In the genomic region with DNA sequence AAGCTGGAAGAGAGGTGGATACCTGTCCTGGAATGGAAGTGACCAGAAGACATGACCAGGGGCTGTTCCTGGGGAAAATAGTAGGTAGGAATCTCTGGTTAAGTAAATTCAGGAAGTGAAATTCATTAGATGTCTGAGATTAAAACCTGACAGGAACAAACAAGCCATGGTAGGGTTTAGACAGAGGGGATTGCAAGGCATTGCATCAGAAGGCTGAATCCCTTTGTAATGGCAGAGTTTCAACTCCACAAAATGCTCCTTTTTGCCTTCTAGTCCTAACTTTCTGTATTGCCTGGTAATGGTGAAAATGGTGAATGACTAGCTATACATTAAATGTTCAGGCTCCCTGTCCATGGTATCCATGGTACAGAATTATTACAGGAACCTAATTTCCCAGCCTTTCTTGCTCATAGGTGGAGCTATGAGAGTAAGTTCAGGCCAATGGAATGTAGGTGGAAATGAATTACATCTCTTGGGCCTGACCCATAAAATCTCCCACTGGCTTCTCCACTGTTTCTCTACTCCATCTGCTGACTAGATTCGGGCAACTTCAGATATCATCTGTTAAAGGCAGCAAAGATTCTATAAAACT, we compare ENCODE assay signal across 17 cellular contexts.
DNase-seq lines count a peak whose midpoint lies in the region; ATAC-seq and TF ChIP-seq lines count a peak whose summit lies in the region.
"Had no signal": no experiment of that assay in that cellular context is flagged by ENCODE, and none has a peak within 500 bp of the region (broad histone marks: within the 10 kb centered on the region; RNA-seq: fewer than 3 reads in every experiment).

No MANE protein-coding gene starts in this region.

- intact Hi-C loops in gastrocnemius medialis (cut with DNase I; ENCODE audit: low total_unique reads) (no loop called here), mucosa of descending colon (cut with DNase I, micrococcal nuclease) (no loop called here)

- no peak overlapping the region for H3K9ac ChIP-seq in SK-N-SH

- WGBS in SK-N-SH (ENCODE audit: low lambda C conversion rate): 79% methylated on average over 1 of the region's 1 CpG

- in situ Hi-C loops in gastrocnemius medialis (cut with MboI; ENCODE audit: low sequenced_read_pairs in 4 of 4): no loop called here

- H3K36me3 ChIP-seq in SK-N-SH (replicated peaks in 1 of 2; ENCODE audit: control insufficient read depth in 1 of 2, insufficient read depth in 2 of 2, low read length in 1 of 2) (no peaks in the 10 kb centered on the region), gastrocnemius medialis (no peaks in the 10 kb centered on the region), mucosa of descending colon (ENCODE audit: low read depth) (no peaks in the 10 kb centered on the region)

- no peak for TF ChIP-seq RAD21 in SK-N-SH (IDR thresholded peaks at IDR 0.05; ENCODE audit: low read length)

- ATAC-seq in SK-N-SH treated with all-trans-retinoic acid at 6 μM for 48 hours (no peak), gastrocnemius medialis (no peak), GM21423 (IDR thresholded peaks at IDR 0.05; ENCODE audit: unreplicated experiment) (no peak), mucosa of descending colon (no peak)
- ATAC-seq: A549; activated naive CD4-positive, alpha-beta T cell treated with anti-CD3 and anti-CD28 coated beads, Interleukin-2, amount 50 U/mL, for 72 hours; left colon; PC-3; right cardiac atrium had no signal

- no peak for DNase-seq in SK-N-SH
- DNase-seq in epithelial cell of prostate (ENCODE audit: low read depth, low spot score): no peak
- no peak for DNase-seq in gastrocnemius medialis
- DNase-seq in AML-193 (lab: John Stamatoyannopoulos, UW): no peak
- DNase-seq in mucosa of descending colon: no peak
- DNase-seq: activated CD4-positive, alpha-beta T cell treated with anti-CD3 and anti-CD28 coated beads, Interleukin-2, amount 50 U/mL, for 4 hours; effector CD4-positive, alpha-beta T cell; left colon; NCI-H187; NCI-H510A; PC-3; right cardiac atrium had no signal

- no peak for TF ChIP-seq POLR2A in gastrocnemius medialis (IDR thresholded peaks at IDR 0.05)

- peaks cover 0 to 2% of the 10 kb centered on the region in 2 experiments; a peak in 2 of 4 replicates for H3K4me1 ChIP-seq in SK-N-SH (ENCODE audit: control insufficient read depth in 1 of 2, insufficient read depth in 2 of 2, low read depth in 1 of 2, low read length in 1 of 2)
- H3K4me1 ChIP-seq in gastrocnemius medialis: peaks cover 7 to 16% of the 10 kb centered on the region in 2 donors
- H3K4me1 ChIP-seq in mucosa of descending colon (ENCODE audit: low read depth): no peaks in the 10 kb centered on the region
- H3K4me1 ChIP-seq: A549 had no signal

- H3K9me2 ChIP-seq in SK-N-SH: no peaks in the 10 kb centered on the region

- H3K79me2 ChIP-seq in SK-N-SH (ENCODE audit: insufficient read depth): no peaks in the 10 kb centered on the region

- H3K4me2 ChIP-seq in SK-N-SH: no peak overlapping the region
- H3K4me2 ChIP-seq: A549 had no signal

- no peak overlapping the region for H2AFZ ChIP-seq in SK-N-SH (ENCODE audit: low read depth)

- no peak for TF ChIP-seq EP300 in SK-N-SH (IDR thresholded peaks at IDR 0.05; ENCODE audit: borderline replicate concordance in 1 of 2, low read depth in 1 of 2, low read length in 1 of 2)

- H3K9me3 ChIP-seq in SK-N-SH: no peaks in the 10 kb centered on the region
- H3K9me3 ChIP-seq in gastrocnemius medialis: no peaks in the 10 kb centered on the region
- H3K9me3 ChIP-seq in mucosa of descending colon: no peaks in the 10 kb centered on the region

- no peaks in the 10 kb centered on the region for H4K20me1 ChIP-seq in SK-N-SH (ENCODE audit: insufficient read depth)

- CTCF ChIA-PET in SK-N-SH (lab: Yijun Ruan, JAX): interaction anchor here (1.6 kb wide), 1 partner anchor 442 kb away, joined by 3 read pairs; no protein-coding TSS in a partner anchor

- no peak overlapping the region for H3K27ac ChIP-seq in SK-N-SH (ENCODE audit: low read depth in 2 of 2, low read length in 1 of 2)
- H3K27ac ChIP-seq in epithelial cell of prostate: peak overlapping the region; percentile 65
- H3K27ac ChIP-seq in gastrocnemius medialis: no peak overlapping the region
- H3K27ac ChIP-seq: A549 had no signal

- POLR2A ChIA-PET in SK-N-SH (lab: Yijun Ruan, JAX): no interaction called here

- no peaks in the 10 kb centered on the region for H3F3A ChIP-seq in SK-N-SH (replicated peaks; ENCODE audit: insufficient read depth)

- TF ChIP-seq CTCF in SK-N-SH (IDR thresholded peaks at IDR 0.05) (no peak), gastrocnemius medialis (IDR thresholded peaks at IDR 0.05 in 4 of 5, conservative IDR thresholded peaks at IDR 0.05 in 1 of 5) (no peak), mucosa of descending colon (IDR thresholded peaks at IDR 0.05) (no peak)

- no peaks in the 10 kb centered on the region for H3K27me3 ChIP-seq in SK-N-SH (ENCODE audit: insufficient read depth)
- H3K27me3 ChIP-seq in gastrocnemius medialis: no peaks in the 10 kb centered on the region

- H3K4me3 ChIP-seq in SK-N-SH (ENCODE audit: low read depth in 2 of 2, low read length in 1 of 2) (no peak overlapping the region), gastrocnemius medialis (no peak overlapping the region), mucosa of descending colon (no peak overlapping the region)
- H3K4me3 ChIP-seq: A549 had no signal

TF ChIP-seq in SK-N-SH, 30 proteins besides CTCF, POLR2A, EP300 and RAD21 (continues in another document):
- TF ChIP-seq FOXM1 (IDR thresholded peaks at IDR 0.05; ENCODE audit: low read depth): no peak
- no peak for TF ChIP-seq GABPA (IDR thresholded peaks at IDR 0.05; ENCODE audit: low read depth)

TF ChIP-seq in SK-N-SH treated with all-trans-retinoic acid at 6 μM for 48 hours, 23 proteins besides CTCF, POLR2A, EP300 and RAD21 (continues in another document):
- no peak for TF ChIP-seq CSDC2 (CRISPR knock-in tag; IDR thresholded peaks at IDR 0.05)
- no peak for TF ChIP-seq ARNTL (CRISPR knock-in tag; IDR thresholded peaks at IDR 0.05; ENCODE audit: borderline replicate concordance, low read depth)
- no peak for TF ChIP-seq RARB (CRISPR knock-in tag; IDR thresholded peaks at IDR 0.05)
- TF ChIP-seq CSRNP3 (CRISPR knock-in tag; IDR thresholded peaks at IDR 0.05): no peak
- TF ChIP-seq ZFP3 (CRISPR knock-in tag; IDR thresholded peaks at IDR 0.05): no peak
- TF ChIP-seq ESRRG (CRISPR knock-in tag; IDR thresholded peaks at IDR 0.05): no peak
- TF ChIP-seq ZNF565 (CRISPR knock-in tag; conservative IDR thresholded peaks at IDR 0.05; ENCODE audit: low read depth): no peak

TF ChIP-seq in PFSK-1, 5 proteins besides CTCF, POLR2A, EP300 and RAD21:
- TF ChIP-seq REST (IDR thresholded peaks at IDR 0.05; ENCODE audit: insufficient read depth in 1 of 2, low read depth in 2 of 2, low read length in 2 of 2) (peak; percentile 37 to 65; a peak in 3 of 4 replicates), SIN3A (IDR thresholded peaks at IDR 0.05; ENCODE audit: borderline replicate concordance, insufficient read depth, low read length) (no peak)
TF ChIP-seq in PFSK-1: peak in this region for 1.
